16 cellular contexts compared by ENCODE assay signal in the genomic region with DNA sequence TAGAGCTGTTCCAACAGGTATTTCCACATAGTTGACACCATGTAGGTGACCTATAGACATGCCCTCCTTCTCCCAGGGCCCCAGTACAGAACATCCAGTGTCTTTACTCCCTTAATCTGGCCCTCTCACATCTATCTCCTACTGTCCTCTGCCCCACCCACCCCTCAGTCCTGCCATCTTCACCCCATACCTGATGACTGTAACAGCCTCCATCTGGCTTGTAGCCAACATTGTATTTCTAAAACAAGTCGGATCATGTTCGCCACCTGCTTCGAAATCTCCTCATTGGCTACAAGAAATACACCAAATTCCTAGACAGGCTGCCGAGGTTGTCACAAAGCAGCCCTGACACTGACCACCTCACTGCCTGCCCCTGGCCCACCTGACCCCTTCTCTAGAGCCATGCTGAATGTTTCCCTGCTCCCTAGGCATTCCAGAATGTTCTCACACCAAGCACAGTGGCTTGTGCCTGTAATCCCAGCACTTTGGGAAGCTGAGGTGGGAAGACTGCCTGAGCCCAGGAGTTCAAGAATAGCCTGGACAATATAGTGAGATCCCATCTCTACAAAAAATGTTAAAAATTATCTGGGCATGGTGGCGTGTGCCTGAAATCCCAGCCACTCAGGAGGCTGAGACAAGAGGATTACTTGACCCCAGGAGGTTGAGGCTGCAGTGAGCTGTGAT. TPM values are rescaled to one million over a fixed set of nuclear protein-coding genes. Genes with fewer than 3 reads are reported as not detected.
DNase-seq lines count a peak whose midpoint lies in the region; ATAC-seq and FAIRE-seq lines count a peak whose summit lies in the region.
"Had no signal": no experiment of that assay in that cellular context is flagged by ENCODE, and none has a peak within 500 bp of the region (broad histone marks: within the 10 kb centered on the region; RNA-seq: fewer than 3 reads in every experiment).

No MANE protein-coding gene starts in this region.

- no peaks in the 10 kb centered on the region for H3K9me3 ChIP-seq in CD4-positive, alpha-beta memory T cell (ENCODE audit: control insufficient read depth in 1 of 2, low read length in 2 of 2)
- H3K9me3 ChIP-seq: pancreas, SK-N-SH had no signal

- no peaks in the 10 kb centered on the region for H3K27me3 ChIP-seq in CD4-positive, alpha-beta memory T cell (ENCODE audit: insufficient read depth, low read length)
- H3K27me3 ChIP-seq: pancreas had no signal

- intact Hi-C loops in CD4-positive, alpha-beta memory T cell (cut with micrococcal nuclease) = no loop called here

- POLR2A ChIA-PET in CD4-positive, alpha-beta memory T cell (lab: Charles Lee; ENCODE audit: partially characterized antibody) = interaction anchor here (1.5 to 1.7 kb wide), 2 partner anchors 11 to 67 kb away, joined by 4 to 5 read pairs; a partner anchor contains a TSS
- POLR2A ChIA-PET in T-cell (lab: Charles Lee) = interaction anchor here (0.5 to 0.6 kb wide), 2 partner anchors 20 to 339 kb away, joined by 3 read pairs; no protein-coding TSS in a partner anchor

- no peak overlapping the region for H3K4me3 ChIP-seq in CD4-positive, alpha-beta memory T cell (ENCODE audit: low read length in 2 of 2)
- H3K4me3 ChIP-seq: pancreas had no signal

- peak overlapping the region; percentile 99 for H3K27ac ChIP-seq in CD4-positive, alpha-beta memory T cell (ENCODE audit: low read depth, low read length)
- H3K27ac ChIP-seq: pancreas had no signal

- H3K36me3 Mint-ChIP-seq in CD4-positive, alpha-beta memory T cell = peaks cover 12 to 60% of the 10 kb centered on the region in 2 donors
- H3K36me3 Mint-ChIP-seq in T-cell = peaks cover 45% of the 10 kb centered on the region

- peak overlapping the region; percentile 80 to 100 (median 98) for H3K27ac Mint-ChIP-seq in CD4-positive, alpha-beta memory T cell
- H3K27ac Mint-ChIP-seq in T-cell = peak overlapping the region; percentile 18 to 65
- H3K27ac Mint-ChIP-seq: endodermal cell had no signal

- CTCF ChIA-PET in CD4-positive, alpha-beta memory T cell (lab: Charles Lee; ENCODE audit: partially characterized antibody) = interaction anchor here (0.7 to 1.9 kb wide), 3 partner anchors 31 to 450 kb away, joined by 3 to 5 read pairs (median 5); no protein-coding TSS in a partner anchor
- CTCF ChIA-PET in T-cell (lab: Charles Lee) = interaction anchor here (0.8 to 1.7 kb wide), 3 partner anchors 37 to 116 kb away, joined by 3 to 11 read pairs (median 4); no protein-coding TSS in a partner anchor

- H3K4me1 Mint-ChIP-seq in CD4-positive, alpha-beta memory T cell = peaks cover 40 to 87% (median 63%) of the 10 kb centered on the region in 4 donors
- H3K4me1 Mint-ChIP-seq in T-cell = peaks cover 64 to 67% (median 66%) of the 10 kb centered on the region in 3 donors

- H3K36me3 ChIP-seq in CD4-positive, alpha-beta memory T cell (ENCODE audit: insufficient read depth, low read length) = peaks cover 3% of the 10 kb centered on the region
- H3K36me3 ChIP-seq: pancreas had no signal

- FAIRE-seq in urothelium cell line (lab: Jason Lieb, UNC) = no peak
- FAIRE-seq: A204.1, G401.6, pancreas had no signal

- peaks cover 76% of the 10 kb centered on the region for H3K4me1 ChIP-seq in CD4-positive, alpha-beta memory T cell (ENCODE audit: insufficient read depth, low read length)
- H3K4me1 ChIP-seq: pancreas had no signal

- H3K9me3 Mint-ChIP-seq in CD4-positive, alpha-beta memory T cell = peaks cover 0 to 2% (median 0%) of the 10 kb centered on the region in 8 donors
- H3K9me3 Mint-ChIP-seq in T-cell = no peaks in the 10 kb centered on the region
- H3K9me3 Mint-ChIP-seq: endodermal cell had no signal

- ATAC-seq in T-cell (replicated peaks in 1 of 4) (no peak), esophagus mucosa (peak; percentile 16)
- ATAC-seq: pancreas had no signal

- H3K27me3 Mint-ChIP-seq in CD4-positive, alpha-beta memory T cell = no peaks in the 10 kb centered on the region
- no peaks in the 10 kb centered on the region for H3K27me3 Mint-ChIP-seq in T-cell

- H3K4me3 Mint-ChIP-seq in CD4-positive, alpha-beta memory T cell = peak overlapping the region; percentile 51 to 98 (median 94)
- peak overlapping the region; percentile 85 to 92 (median 91) for H3K4me3 Mint-ChIP-seq in T-cell
- H3K4me3 Mint-ChIP-seq: endodermal cell had no signal

- DNase-seq in NCI-H748 (lab: John Stamatoyannopoulos, UW; ENCODE audit: unreplicated experiment) (peak; percentile 20), NCI-H748 treated with DMSO at 0.1 percent for 48 hours (lab: John Stamatoyannopoulos, UW) (no peak), T-cell (no peak), DMS153 (lab: John Stamatoyannopoulos, UW) (no peak), urothelium cell line (ENCODE audit: low spot score) (no peak), NCI-H2107 (lab: John Stamatoyannopoulos, UW) (no peak)
- DNase-seq in CD4-positive, alpha-beta memory T cell = no peak
- DNase-seq: endodermal cell; foreskin fibroblast; NCI-H1105 treated with DMSO at 0.1 percent for 48 hours; pancreas; SK-N-SH; stimulated activated CD4-positive, alpha-beta T cell treated with anti-CD3 and anti-CD28 coated beads, Interleukin-4, amount 100 ng/mL, for 24 hours had no signal

RNA-seq across cellular contexts. Expression of a gene that starts 6.0 kb away (rescaled TPM):
- 100 to 1,000 TPM in 1 of 2 experiments, 10 to 100 TPM in 1; 91.5 to 106 TPM for total RNA-seq in CD4-positive, alpha-beta memory T cell
- polyA plus RNA-seq in CD4-positive, alpha-beta memory T cell = 1 to 10 TPM; 3.1 to 9.8 TPM
- 100 to 1,000 TPM in 3 of 5 donors, 10 to 100 TPM in 2; 48.2 to 117 (median 107) TPM for total RNA-seq in T-cell
- 0.36 TPM for total RNA-seq in esophagus mucosa

Comparison
In these comparisons a context has a peak if more than half of its experiments do, and no peak if none do; other contexts are left out.
1. RNA of a gene that starts 6.0 kb away (total RNA-seq): 48.2 to 117 TPM in T-cell and 91.5 to 106 TPM in CD4-positive, alpha-beta memory T cell; 0.36 TPM in esophagus mucosa (single experiment); every median in the first group is over 10 times any median in the second.